In the genomic region with DNA sequence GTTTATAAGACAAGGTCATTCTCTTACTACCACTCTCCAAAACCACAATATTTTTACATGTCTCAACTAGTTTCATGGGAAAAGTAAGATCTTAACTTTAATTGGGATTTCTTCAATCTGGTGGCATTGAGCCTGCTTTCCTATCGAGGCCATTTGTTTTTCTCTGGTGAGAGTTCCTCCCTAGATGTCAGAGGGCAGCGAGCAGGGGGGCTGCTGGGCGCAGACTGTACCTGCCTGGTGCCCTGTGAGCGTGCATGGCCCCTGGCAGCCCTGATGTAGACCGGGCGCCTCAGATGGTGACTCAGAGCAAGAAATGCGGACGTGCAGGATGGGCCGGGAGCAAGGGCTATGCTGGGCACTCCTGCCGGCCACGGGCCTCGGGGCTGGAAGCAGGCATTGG, we compare ENCODE assay signal across 20 cellular contexts.
"Had no signal": no experiment of that assay in that cellular context is flagged by ENCODE, and none has a peak within 500 bp of the region (broad histone marks: within the 10 kb centered on the region; RNA-seq: fewer than 3 reads in every experiment).

No MANE protein-coding gene starts in this region.

- H3K27me3 ChIP-seq: spleen, testis, upper lobe of right lung had no signal

- H2AFZ ChIP-seq: parathyroid adenoma had no signal

- H3K27ac ChIP-seq: left ventricle myocardium inferior, parathyroid adenoma, spleen, testis, upper lobe of right lung had no signal

- ATAC-seq: activated CD4-positive, CD25-positive, alpha-beta regulatory T cell treated with anti-CD3 and anti-CD28 coated beads, Interleukin-2, amount 50 U/mL, for 24 hours; activated T-cell treated with anti-CD3 and anti-CD28 coated beads, Interleukin-2, amount 50 U/mL, for 72 hours; effector memory CD8-positive, alpha-beta T cell; naive thymus-derived CD4-positive, alpha-beta T cell; stimulated activated memory B cell treated with anti-CD40 and anti-IgM and Interleukin-4, amounts not matched to agents 10 μg/mL and 1 μg/mL and 100 μg/mL, for 72 hours; upper lobe of right lung had no signal

- H3K4me1 ChIP-seq: left ventricle myocardium inferior, parathyroid adenoma, spleen, testis, upper lobe of right lung had no signal

- H3K4me3 ChIP-seq: left ventricle myocardium inferior, spleen, testis, upper lobe of right lung had no signal

- FAIRE-seq: frontal cortex, kidney had no signal

- H3K9me3 ChIP-seq: left ventricle myocardium inferior, spleen, testis, upper lobe of right lung had no signal

- H3K9ac ChIP-seq: parathyroid adenoma had no signal

- DNase-seq: activated CD4-positive, alpha-beta T cell treated with anti-CD3 and anti-CD28 coated beads, Interleukin-2, amount 50 U/mL, for 1 hour; activated effector memory CD4-positive, alpha-beta T cell treated with anti-CD3 and anti-CD28 coated beads, Interleukin-2, amount 50 U/mL, for 16 hours; activated naive CD4-positive, alpha-beta T cell treated with anti-CD3 and anti-CD28 coated beads, Interleukin-2, amount 50 U/mL, for 16 hours; activated T-cell treated with anti-CD3 and anti-CD28 coated beads, Interleukin-2, amount 50 U/mL, for 72 hours; aorta; dermis blood vessel endothelial cell; effector memory CD8-positive, alpha-beta T cell; hypothalamus; kidney; left ventricle myocardium inferior; mesenchymal stem cell; naive thymus-derived CD4-positive, alpha-beta T cell; spleen; stimulated activated CD4-positive, alpha-beta T cell treated with anti-CD3 and anti-CD28 coated beads, Interleukin-4, amount 100 ng/mL, for 4 hours; upper lobe of right lung had no signal

- H3K79me2 ChIP-seq: parathyroid adenoma had no signal
